In the genomic region with DNA sequence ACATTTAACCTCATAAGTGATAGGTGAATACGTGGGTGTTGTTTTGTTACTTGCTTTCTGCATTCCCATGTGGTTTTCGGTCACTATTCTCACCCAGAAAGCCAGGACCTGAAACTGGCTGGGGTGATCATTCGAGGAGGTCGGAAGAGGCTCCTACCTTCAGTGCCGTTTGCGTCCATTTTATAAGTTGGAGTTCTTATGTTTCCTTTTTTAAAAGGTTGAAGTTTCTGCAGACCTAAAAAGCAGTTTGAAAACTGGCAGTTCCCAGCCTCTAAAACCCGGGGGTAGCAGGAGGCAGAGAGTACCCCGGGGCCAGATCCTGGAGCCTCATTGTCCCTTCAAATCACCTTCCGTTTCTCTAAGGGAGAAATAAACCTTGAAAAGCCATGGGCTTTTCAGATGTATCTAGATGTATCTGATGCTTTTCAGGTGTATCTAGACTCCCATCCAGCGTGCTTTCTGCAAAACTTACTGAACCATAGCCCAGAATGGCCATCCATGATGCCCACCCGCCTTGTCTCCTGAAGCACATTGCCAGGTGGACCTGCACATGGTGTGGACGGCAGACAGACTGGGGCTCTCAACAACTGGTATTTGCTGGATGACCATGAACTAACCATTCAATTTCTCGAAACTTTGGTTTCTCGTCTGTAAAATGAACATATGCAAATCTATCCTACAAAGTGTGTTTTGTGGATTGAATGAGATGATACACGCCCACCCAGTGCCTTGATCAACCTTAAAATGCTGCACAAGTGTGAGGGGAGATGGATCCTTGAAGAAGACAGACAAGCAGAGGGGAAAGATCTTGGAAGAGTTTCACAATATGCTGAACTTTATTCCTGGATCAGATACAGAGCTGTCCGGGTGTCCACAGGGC, we compare ENCODE assay signal across 8 cellular contexts. TPM values are rescaled to one million over a fixed set of nuclear protein-coding genes. Genes with fewer than 3 reads are reported as not detected.
DNase-seq lines count a peak whose midpoint lies in the region; ATAC-seq and TF ChIP-seq lines count a peak whose summit lies in the region.

No MANE protein-coding gene starts in this region.

- H3K36me3 ChIP-seq in MG63 (peaks cover 12% of the 10 kb centered on the region), neural progenitor cell (no peaks in the 10 kb centered on the region), neuronal stem cell (replicated peaks in 1 of 2; ENCODE audit: control insufficient read depth in 2 of 2, insufficient read depth in 2 of 2, low read length in 2 of 2) (no peaks in the 10 kb centered on the region)

- POLR2A ChIA-PET in CD4-positive, alpha-beta T cell (lab: Charles Lee), result interaction anchor here (0.6 to 2.8 kb wide), 10 partner anchors 8 to 236 kb away, joined by 3 to 81 read pairs (median 22); no protein-coding TSS in a partner anchor

- no peaks in the 10 kb centered on the region for H3K79me2 ChIP-seq in neural progenitor cell (ENCODE audit: low read depth)

- H3K4me1 Mint-ChIP-seq in CD4-positive, alpha-beta T cell (ENCODE audit: low read depth), result peaks cover 92% of the 10 kb centered on the region
- H3K4me1 Mint-ChIP-seq in central memory CD8-positive, alpha-beta T cell, result peaks cover 84% of the 10 kb centered on the region
- peaks cover 11% of the 10 kb centered on the region for H3K4me1 Mint-ChIP-seq in neural progenitor cell

- intact Hi-C loops in CD4-positive, alpha-beta T cell (cut with DNase I, micrococcal nuclease), result loop anchor here in 1 of 2 experiments (1.0 to 5.0 kb wide), 3 partner anchors 9 to 58 kb away; a partner anchor contains a TSS

- H3K27ac ChIP-seq in CD4-positive, alpha-beta T cell (ENCODE audit: low read depth, low read length), result peak overlapping the region; percentile 93
- H3K27ac ChIP-seq in neural progenitor cell (no peak overlapping the region), neuronal stem cell (replicated peaks; ENCODE audit: low read length) (no peak overlapping the region)

- H4K91ac ChIP-seq in neuronal stem cell (ENCODE audit: low read depth, low read length, poor library complexity), result no peak overlapping the region

- no peak overlapping the region for H2BK120ac ChIP-seq in neuronal stem cell (ENCODE audit: low read depth, low read length)

- H3K9ac ChIP-seq in neural progenitor cell (no peak overlapping the region), neuronal stem cell (ENCODE audit: low read depth, low read length, poor library complexity) (no peak overlapping the region)

- H3K23ac ChIP-seq in neuronal stem cell (ENCODE audit: low read depth, low read length, poor library complexity), result no peak overlapping the region

- H3K4ac ChIP-seq in neuronal stem cell (ENCODE audit: low read length), result no peak overlapping the region

- peak overlapping the region; percentile 96 for H3K27ac Mint-ChIP-seq in CD4-positive, alpha-beta T cell
- peak overlapping the region; percentile 96 for H3K27ac Mint-ChIP-seq in central memory CD8-positive, alpha-beta T cell (ENCODE audit: low read depth)
- no peak overlapping the region for H3K27ac Mint-ChIP-seq in neural progenitor cell

- H3K9me3 Mint-ChIP-seq in CD4-positive, alpha-beta T cell, result no peaks in the 10 kb centered on the region
- no peaks in the 10 kb centered on the region for H3K9me3 Mint-ChIP-seq in central memory CD8-positive, alpha-beta T cell
- no peaks in the 10 kb centered on the region for H3K9me3 Mint-ChIP-seq in neural progenitor cell

- WGBS in neuronal stem cell (ENCODE audit: extremely low coverage in 2 of 2, insufficient read length in 2 of 2, insufficient replicate concordance in 1 of 2), 2 donors, result no CpG with 5 or more reads among the region's 16 CpGs

- no peak for TF ChIP-seq CTCF in CD4-positive, alpha-beta T cell (IDR thresholded peaks at IDR 0.05)
- TF ChIP-seq CTCF in neural progenitor cell (IDR thresholded peaks at IDR 0.05), result no peak

- H2AFZ ChIP-seq in neural progenitor cell (replicated peaks), result no peak overlapping the region
- H2AFZ ChIP-seq in neuronal stem cell (ENCODE audit: low read length), result no peak overlapping the region

- no peak overlapping the region for H4K8ac ChIP-seq in neuronal stem cell (ENCODE audit: low read depth, low read length)

- H4K20me1 ChIP-seq in neural progenitor cell (ENCODE audit: low read depth), result no peaks in the 10 kb centered on the region

- H3K36me3 Mint-ChIP-seq in CD4-positive, alpha-beta T cell (ENCODE audit: low read depth), result peaks cover 60% of the 10 kb centered on the region
- H3K36me3 Mint-ChIP-seq in central memory CD8-positive, alpha-beta T cell (ENCODE audit: insufficient read depth), result peaks cover 51% of the 10 kb centered on the region
- no peaks in the 10 kb centered on the region for H3K36me3 Mint-ChIP-seq in neural progenitor cell

- H2AK5ac ChIP-seq in neuronal stem cell (ENCODE audit: low read depth, low read length), result no peak overlapping the region

- H3K4me3 Mint-ChIP-seq in CD4-positive, alpha-beta T cell, result peak overlapping the region; percentile 99
- peak overlapping the region; percentile 81 for H3K4me3 Mint-ChIP-seq in central memory CD8-positive, alpha-beta T cell
- peak overlapping the region; percentile 85 for H3K4me3 Mint-ChIP-seq in neural progenitor cell

- no peak overlapping the region for H3K14ac ChIP-seq in neuronal stem cell (ENCODE audit: low read length)

- no peaks in the 10 kb centered on the region for H3K27me3 Mint-ChIP-seq in CD4-positive, alpha-beta T cell
- no peaks in the 10 kb centered on the region for H3K27me3 Mint-ChIP-seq in central memory CD8-positive, alpha-beta T cell
- H3K27me3 Mint-ChIP-seq in neural progenitor cell (ENCODE audit: insufficient read depth, low read depth), result peaks cover 40% of the 10 kb centered on the region

- no peak overlapping the region for H2BK12ac ChIP-seq in neuronal stem cell (ENCODE audit: low read length)

- no peak overlapping the region for H2BK15ac ChIP-seq in neuronal stem cell (ENCODE audit: low read length)

- no peaks in the 10 kb centered on the region for H3K9me3 ChIP-seq in CD4-positive, alpha-beta T cell (ENCODE audit: control insufficient read depth, low read length)
- H3K9me3 ChIP-seq in MG63, result no peaks in the 10 kb centered on the region
- no peaks in the 10 kb centered on the region for H3K9me3 ChIP-seq in neural progenitor cell (ENCODE audit: low read depth)
- H3K9me3 ChIP-seq in neuronal stem cell (replicated peaks in 1 of 2; ENCODE audit: control insufficient read depth in 2 of 2, insufficient read depth in 1 of 2, low read depth in 1 of 2, low read length in 2 of 2), result no peaks in the 10 kb centered on the region

- no peak for ATAC-seq in CD4-positive, alpha-beta T cell (ENCODE audit: poor library complexity)
- no peak for ATAC-seq in central memory CD8-positive, alpha-beta T cell (replicated peaks; ENCODE audit: extremely low read depth, poor library complexity, severe bottlenecking)
- no peak for ATAC-seq in HG03045 (IDR thresholded peaks at IDR 0.05; ENCODE audit: unreplicated experiment)

- no peaks in the 10 kb centered on the region for H3K27me3 ChIP-seq in CD4-positive, alpha-beta T cell (ENCODE audit: control insufficient read depth, insufficient read depth, low read length)
- H3K27me3 ChIP-seq in MG63 (no peaks in the 10 kb centered on the region), neural progenitor cell (peaks cover 54% of the 10 kb centered on the region), neuronal stem cell (ENCODE audit: control insufficient read depth in 3 of 3, insufficient read depth in 3 of 3, low read depth in 1 of 3, low read length in 3 of 3) (peaks cover 4 to 78% (median 32%) of the 10 kb centered on the region in 3 experiments)

- H3K18ac ChIP-seq in neuronal stem cell (ENCODE audit: low read length), result no peak overlapping the region

- H3F3A ChIP-seq in neural progenitor cell (ENCODE audit: low read depth), result no peaks in the 10 kb centered on the region

- H3K79me1 ChIP-seq in neuronal stem cell (ENCODE audit: low read depth, low read length), result no peaks in the 10 kb centered on the region

- CTCF ChIA-PET in CD4-positive, alpha-beta T cell (lab: Charles Lee), result interaction anchor here (0.8 to 2.1 kb wide), 3 partner anchors 15 to 50 kb away, joined by 3 to 6 read pairs (median 4); no protein-coding TSS in a partner anchor

- peak in 1 of 10 experiments; percentile 32 for DNase-seq in CD4-positive, alpha-beta T cell
- DNase-seq in MG63 (no peak), neural progenitor cell (ENCODE audit: low spot score) (no peak), kidney glomerular epithelial cell (lab: John Stamatoyannopoulos, UW) (no peak), neuronal stem cell (ENCODE audit: low spot score) (no peak), DMS79 (lab: John Stamatoyannopoulos, UW) (no peak)
- DNase-seq in central memory CD8-positive, alpha-beta T cell (ENCODE audit: low spot score in 2 of 2), result no peak

- H3K4me2 ChIP-seq in neural progenitor cell, result no peak overlapping the region
- no peak overlapping the region for H3K4me2 ChIP-seq in neuronal stem cell (ENCODE audit: insufficient read depth, low read length, poor library complexity, severe bottlenecking)

- peaks cover 6% of the 10 kb centered on the region for H3K4me1 ChIP-seq in neural progenitor cell
- H3K4me1 ChIP-seq in neuronal stem cell (ENCODE audit: control insufficient read depth in 2 of 2, insufficient read depth in 1 of 2, low read depth in 1 of 2, low read length in 2 of 2), result peaks cover 2 to 10% of the 10 kb centered on the region in 2 donors

- peak overlapping the region; percentile 96 for H3K4me3 ChIP-seq in MG63
- no peak overlapping the region for H3K4me3 ChIP-seq in neural progenitor cell
- no peak overlapping the region for H3K4me3 ChIP-seq in neuronal stem cell (ENCODE audit: low read length in 2 of 2)

- H2BK5ac ChIP-seq in neuronal stem cell (ENCODE audit: low read length), result no peak overlapping the region

RNA-seq across cellular contexts. Expression of a gene that starts 1.3 kb away (rescaled TPM):
- 100 to 1,000 TPM; 424 to 434 TPM for total RNA-seq in CD4-positive, alpha-beta T cell
- total RNA-seq in MG63 (2014; rRNA removed; shearing (Covaris generic); ENCODE audit: low replicate concordance), result 4.9 and 11.7 TPM in 2 replicates
- not detected in 2 replicates for total RNA-seq in neural progenitor cell (ENCODE audit: low replicate concordance)
- 0.06 TPM for polyA plus RNA-seq in neuronal stem cell (2013, experiment 1 of 2)
- 0.39 TPM for polyA plus RNA-seq in neuronal stem cell (2013, experiment 2 of 2)

RNA-seq across cellular contexts. Expression of a gene that starts 28.9 kb away (rescaled TPM):
- not detected for total RNA-seq in CD4-positive, alpha-beta T cell
- total RNA-seq in MG63 (2014; rRNA removed; shearing (Covaris generic); ENCODE audit: low replicate concordance), result not detected in 2 replicates
- total RNA-seq in neural progenitor cell (ENCODE audit: low replicate concordance), result 0.28 TPM in 1 of 2 replicates, not detected in the other
- polyA plus RNA-seq in neuronal stem cell (2013, experiment 1 of 2), result not detected
- polyA plus RNA-seq in neuronal stem cell (2013, experiment 2 of 2), result not detected

RNA-seq across cellular contexts. Expression of a gene that starts 58.7 kb away (rescaled TPM):
- 100 to 1,000 TPM; 217 to 227 TPM for total RNA-seq in CD4-positive, alpha-beta T cell
- 226 and 252 TPM in 2 replicates for total RNA-seq in MG63 (2014; rRNA removed; shearing (Covaris generic); ENCODE audit: low replicate concordance)
- total RNA-seq in neural progenitor cell (ENCODE audit: low replicate concordance), result 16.1 and 18.1 TPM in 2 replicates
- 11.7 TPM for polyA plus RNA-seq in neuronal stem cell (2013, experiment 1 of 2)
- polyA plus RNA-seq in neuronal stem cell (2013, experiment 2 of 2), result 12.1 TPM

Comparison
In these comparisons a context has a peak if more than half of its experiments do, and no peak if none do; other contexts are left out.
1. RNA of a gene that starts 1.3 kb away (total RNA-seq): 424 to 434 TPM in CD4-positive, alpha-beta T cell; 4.9 to 11.7 TPM in MG63 and not detected in neural progenitor cell; every median in the first group is over 10 times any median in the second.
2. RNA of a gene that starts 58.7 kb away (total RNA-seq): 226 to 252 TPM in MG63 and 217 to 227 TPM in CD4-positive, alpha-beta T cell; 16.1 to 18.1 TPM in neural progenitor cell; every median in the first group is over 10 times any median in the second.
3. Peak in every context shown above with its lines, with median percentiles within 50 percentile points of each other: H3K4me3 Mint-ChIP-seq.